In genomic region chr2:99936065-99936464, GRCh38 we compare ENCODE assay signal across 20 cellular contexts.
DNase-seq lines count a peak whose midpoint lies in the region; ATAC-seq and TF ChIP-seq lines count a peak whose summit lies in the region.
"Had no signal": no experiment of that assay in that cellular context is flagged by ENCODE, and none has a peak within 500 bp of the region (broad histone marks: within the 10 kb centered on the region; RNA-seq: fewer than 3 reads in every experiment).

No MANE protein-coding gene starts in this region.

- no peak for ATAC-seq in heart left ventricle
- ATAC-seq: PC-3 had no signal

- peak overlapping the region; percentile 6 for H2AFZ ChIP-seq in hepatocyte

- DNase-seq in ELF-1 (ENCODE audit: low read depth, low spot score) (peak; percentile 24), WERI-Rb-1 (peak; percentile 73), hepatocyte (ENCODE audit: low spot score) (no peak), retinal pigment epithelial cell (ENCODE audit: low read depth) (peak; percentile 84), NCI-H146 treated with DMSO at 0.1 percent for 48 hours (lab: John Stamatoyannopoulos, UW; ENCODE audit: unreplicated experiment) (no peak), Kasumi-1 (lab: John Stamatoyannopoulos, UW) (no peak), heart left ventricle (no peak)
- DNase-seq: DMS 273 treated with DMSO at 0.1 percent for 48 hours, GF-D8, Karpas-422, MM.1S, NCI-H1105, NCI-H1694 treated with DMSO at 0.1 percent for 48 hours, NCI-H2107, NCI-H2227 treated with DMSO at 0.1 percent for 48 hours, NCI-H69, PC-3 had no signal

- WGBS in hepatocyte (ENCODE audit: low lambda C conversion rate, missing lambda C conversion rate): 37% methylated on average over 3 of the region's 3 CpGs
- 66 to 75% (median 74%) methylated on average over 3 of the region's 3 CpGs for WGBS in heart left ventricle, 4 donors

- intact Hi-C loops in heart left ventricle (cut with DNase I): no loop called here

- H3K36me3 ChIP-seq in WERI-Rb-1 (no peaks in the 10 kb centered on the region), hepatocyte (replicated peaks; ENCODE audit: insufficient read depth, low read depth) (no peaks in the 10 kb centered on the region), heart left ventricle (no peaks in the 10 kb centered on the region)
- H3K36me3 ChIP-seq: SJSA1 had no signal

- TF ChIP-seq POLR2A in heart left ventricle (IDR thresholded peaks at IDR 0.05): no peak

- no peak for TF ChIP-seq CTCF in WERI-Rb-1 (IDR thresholded peaks at IDR 0.05; ENCODE audit: low read depth, low read length)
- no peak for TF ChIP-seq CTCF in hepatocyte (IDR thresholded peaks at IDR 0.05; ENCODE audit: poor library complexity)
- no peak for TF ChIP-seq CTCF in retinal pigment epithelial cell (conservative IDR thresholded peaks at IDR 0.05; ENCODE audit: low read depth, low read length)
- TF ChIP-seq CTCF in heart left ventricle (IDR thresholded peaks at IDR 0.05): no peak

- H3K27me3 ChIP-seq in WERI-Rb-1 (ENCODE audit: insufficient read depth, low read depth, severe bottlenecking) (no peaks in the 10 kb centered on the region), hepatocyte (peaks cover 6% of the 10 kb centered on the region), heart left ventricle (no peaks in the 10 kb centered on the region)
- H3K27me3 ChIP-seq: SJSA1 had no signal

- H3K9me3 ChIP-seq in WERI-Rb-1 (ENCODE audit: severe bottlenecking) (no peaks in the 10 kb centered on the region), hepatocyte (ENCODE audit: low read depth) (no peaks in the 10 kb centered on the region), heart left ventricle (no peaks in the 10 kb centered on the region)
- H3K9me3 ChIP-seq: SJSA1 had no signal

- H3K79me2 ChIP-seq in hepatocyte: no peaks in the 10 kb centered on the region

- H3K4me1 ChIP-seq in hepatocyte (ENCODE audit: insufficient read depth): peaks cover 11% of the 10 kb centered on the region
- H3K4me1 ChIP-seq in heart left ventricle: peaks cover 0 to 10% (median 0%) of the 10 kb centered on the region in 12 donors
- H3K4me1 ChIP-seq: SJSA1 had no signal

- H3K27ac ChIP-seq in WERI-Rb-1: no peak overlapping the region
- H3K27ac ChIP-seq in hepatocyte: no peak overlapping the region
- H3K27ac ChIP-seq in heart left ventricle: no peak overlapping the region
- H3K27ac ChIP-seq: C4-2B, RWPE1, SJSA1 had no signal

- no peaks in the 10 kb centered on the region for H4K20me1 ChIP-seq in hepatocyte (ENCODE audit: insufficient read depth, poor library complexity, severe bottlenecking)

- peak overlapping the region; percentile 50 for H3K4me2 ChIP-seq in hepatocyte

- no peaks in the 10 kb centered on the region for H3K9me2 ChIP-seq in hepatocyte (replicated peaks; ENCODE audit: insufficient read depth)

- H3K4me3 ChIP-seq in WERI-Rb-1 (ENCODE audit: low read depth, low read length): 0 out of 2 replicates have a peak overlapping the region, but pooled peaks have one; percentile 18
- H3K4me3 ChIP-seq in hepatocyte: no peak overlapping the region
- no peak overlapping the region for H3K4me3 ChIP-seq in retinal pigment epithelial cell (ENCODE audit: low read length)
- H3K4me3 ChIP-seq in heart left ventricle: no peak overlapping the region
- H3K4me3 ChIP-seq: SJSA1 had no signal

Comparison
In these comparisons a context has a peak if more than half of its experiments do, and no peak if none do; other contexts are left out.
1. DNase-seq: peak in ELF-1 (single experiment), WERI-Rb-1 (single experiment) and retinal pigment epithelial cell (single experiment); none in hepatocyte (single experiment), NCI-H146 treated with DMSO at 0.1 percent for 48 hours (single experiment), Kasumi-1 (0 of 2) and heart left ventricle (0 of 5).